Comparison of ENCODE assay signal across 7 cellular contexts in genomic region chr18:68660355-68661183, GRCh38. TPM values are rescaled to one million over a fixed set of nuclear protein-coding genes. Genes with fewer than 3 reads are reported as not detected.
DNase-seq lines count a peak whose midpoint lies in the region; ATAC-seq and TF ChIP-seq lines count a peak whose summit lies in the region.

No MANE protein-coding gene starts in this region.

- no peaks in the 10 kb centered on the region for H3K36me3 ChIP-seq in thoracic aorta

- TF ChIP-seq CTCF in GM10266 (IDR thresholded peaks at IDR 0.05; ENCODE audit: control insufficient read depth, insufficient read depth, low read depth, missing control alignments) (peak; percentile 26), thoracic aorta (IDR thresholded peaks at IDR 0.05) (peak; percentile 52)

- no peak for ATAC-seq in thoracic aorta (ENCODE audit: insufficient number of reproducible peaks, low FRiP score, low read depth)
- no peak for ATAC-seq in HG02970 (IDR thresholded peaks at IDR 0.05; ENCODE audit: low FRiP score, unreplicated experiment)

- no peaks in the 10 kb centered on the region for H3K27me3 ChIP-seq in thoracic aorta (replicated peaks; ENCODE audit: insufficient read depth)

- H3K4me1 ChIP-seq in thoracic aorta (ENCODE audit: control insufficient read depth in 1 of 2, low read depth in 2 of 2), result no peaks in the 10 kb centered on the region

- no peaks in the 10 kb centered on the region for H3K9me3 ChIP-seq in thoracic aorta

- no peak overlapping the region for H3K27ac ChIP-seq in thoracic aorta

- DNase-seq in GM10266 (ENCODE audit: extremely low spot score), result peak; percentile 10
- DNase-seq in NCI-H1417 (lab: John Stamatoyannopoulos, UW), result peak; percentile 16 to 83 (median 44)
- peak; percentile 6 for DNase-seq in UCSD-AML1 (lab: John Stamatoyannopoulos, UW; ENCODE audit: unreplicated experiment)
- peak; percentile 29 for DNase-seq in glomerular visceral epithelial cell (ENCODE audit: extremely low spot score)
- DNase-seq in thoracic aorta (ENCODE audit: low spot score), result no peak
- no peak for DNase-seq in stimulated activated CD4-positive, alpha-beta T cell treated with anti-CD3 and anti-CD28 coated beads, Interleukin-15, amount 100 ng/mL, for 24 hours

- H3K4me3 ChIP-seq in thoracic aorta, result no peak overlapping the region

RNA-seq across cellular contexts. Expression of gene TMX3, which starts 54.3 kb away (rescaled TPM):
- total RNA-seq in thoracic aorta, result 10 to 100 TPM; 41.3 to 57.4 TPM

Comparison
In these comparisons a context has a peak if more than half of its experiments do, and no peak if none do; other contexts are left out.
1. DNase-seq: peak in GM10266 (single experiment), NCI-H1417 (3 of 3), UCSD-AML1 (single experiment) and glomerular visceral epithelial cell (single experiment); none in thoracic aorta (single experiment) and stimulated activated CD4-positive, alpha-beta T cell treated with anti-CD3 and anti-CD28 coated beads, Interleukin-15, amount 100 ng/mL, for 24 hours (single experiment).